In the genomic region with DNA sequence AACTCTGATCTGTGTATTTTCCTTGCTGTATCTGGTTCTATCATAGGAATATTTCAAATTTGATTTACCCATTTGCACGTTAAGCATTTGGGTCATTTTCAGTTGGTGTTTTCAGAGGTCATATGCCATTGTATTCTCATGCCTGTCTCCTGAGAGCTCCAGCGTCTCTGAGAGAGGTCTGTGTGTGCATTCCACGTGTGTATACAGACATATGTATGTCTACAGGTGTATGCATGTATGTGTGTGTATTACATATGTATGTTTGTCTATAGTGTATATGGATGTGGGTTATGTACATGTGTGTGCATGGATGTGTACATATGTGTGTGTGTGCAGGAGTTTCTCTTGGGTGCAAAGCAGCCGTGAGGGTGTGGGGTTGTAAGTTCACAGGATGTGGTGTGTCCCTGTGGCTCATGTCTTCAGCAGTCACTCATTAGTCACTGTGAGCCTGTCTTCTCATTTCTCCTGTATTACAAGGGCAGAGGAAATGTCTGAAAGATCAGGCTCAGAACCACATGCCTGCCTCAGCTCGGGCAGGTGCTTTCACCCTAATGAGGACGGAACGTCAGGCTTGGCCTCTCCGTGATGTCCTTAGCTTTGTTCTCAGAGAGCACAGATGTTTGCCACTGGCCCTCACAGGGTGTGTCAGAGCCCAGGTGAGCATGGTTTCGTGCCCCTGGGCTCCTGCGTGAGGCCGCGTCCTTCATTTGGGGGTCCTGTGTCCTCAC, we compare ENCODE assay signal across 9 cellular contexts.
DNase-seq lines count a peak whose midpoint lies in the region; ATAC-seq, FAIRE-seq and TF ChIP-seq lines count a peak whose summit lies in the region.
"Had no signal": no experiment of that assay in that cellular context is flagged by ENCODE, and none has a peak within 500 bp of the region (broad histone marks: within the 10 kb centered on the region; RNA-seq: fewer than 3 reads in every experiment).

No MANE protein-coding gene starts in this region.

- WGBS in mammary epithelial cell (ENCODE audit: low coverage, missing lambda C conversion rate): 90% methylated on average over 12 of the region's 12 CpGs

- H3K4me2 ChIP-seq in mammary epithelial cell (ENCODE audit: insufficient read depth, low read depth, low read length): no peak overlapping the region
- H3K4me2 ChIP-seq in skeletal muscle satellite cell (ENCODE audit: low read length): peak overlapping the region; percentile 18

- intact Hi-C loops in mammary epithelial cell (cut with micrococcal nuclease): no loop called here

- H3K9me3 ChIP-seq in mammary epithelial cell (replicated peaks; ENCODE audit: insufficient read depth, low read length): no peaks in the 10 kb centered on the region
- no peaks in the 10 kb centered on the region for H3K9me3 ChIP-seq in skeletal muscle satellite cell (replicated peaks; ENCODE audit: low read length)

- H3K36me3 ChIP-seq in mammary epithelial cell (ENCODE audit: insufficient read depth, low read length) (no peaks in the 10 kb centered on the region), skeletal muscle satellite cell (ENCODE audit: insufficient read depth, low read length) (no peaks in the 10 kb centered on the region)

- FAIRE-seq in RCC 7860 (lab: Jason Lieb, UNC): peak; percentile 87

- H3K27me3 ChIP-seq in mammary epithelial cell (ENCODE audit: insufficient read depth, low read length): no peaks in the 10 kb centered on the region
- no peaks in the 10 kb centered on the region for H3K27me3 ChIP-seq in skeletal muscle satellite cell (ENCODE audit: control insufficient read depth, insufficient read depth, low read length)

- in situ Hi-C loops in mammary epithelial cell (cut with MboI; ENCODE audit: low sequenced_read_pairs in 2 of 2): no loop called here
- in situ Hi-C loops in GM13977 (cut with MboI; ENCODE audit: low pct_unique_long_range_greater_than_20kb, low sequenced_read_pairs, unreplicated experiment): no loop called here

- H3K27ac ChIP-seq in mammary epithelial cell (ENCODE audit: insufficient read depth, low read depth, low read length): no peak overlapping the region
- H3K27ac ChIP-seq: parathyroid adenoma had no signal

- no TSS peak for BruUV-seq in mammary epithelial cell (replicated peaks; lab: Mats Ljungman, UMichigan)

- no peak overlapping the region for H3K9ac ChIP-seq in mammary epithelial cell (ENCODE audit: insufficient read depth, low read length)
- no peak overlapping the region for H3K9ac ChIP-seq in skeletal muscle satellite cell (ENCODE audit: low read depth, low read length)
- H3K9ac ChIP-seq: parathyroid adenoma had no signal

- peak; percentile 44 for DNase-seq in AG10803 (ENCODE audit: low read depth)
- DNase-seq in RCC 7860 (ENCODE audit: low spot score): peak; percentile 86
- peak; percentile 59 for DNase-seq in mammary epithelial cell
- DNase-seq in GM13977 (ENCODE audit: low spot score): no peak
- DNase-seq in RPMI8226: no peak
- no peak for DNase-seq in NOMO-1 treated with DMSO at 0.1 percent for 48 hours (lab: John Stamatoyannopoulos, UW; ENCODE audit: unreplicated experiment)

- H3K79me2 ChIP-seq in mammary epithelial cell (ENCODE audit: insufficient read depth, low read length): no peaks in the 10 kb centered on the region

- TF ChIP-seq CTCF in AG10803 (conservative IDR thresholded peaks at IDR 0.05; ENCODE audit: low read length) (no peak), mammary epithelial cell (conservative IDR thresholded peaks at IDR 0.05 in 1 of 2, IDR thresholded peaks at IDR 0.05 in 1 of 2; ENCODE audit: extremely low read depth in 1 of 2, insufficient read depth in 1 of 2, low read depth in 1 of 2, low read length in 2 of 2) (no peak), GM13977 (IDR thresholded peaks at IDR 0.05; ENCODE audit: extremely low read depth, insufficient read depth, missing control alignments) (no peak)

- dilution Hi-C loops in mammary epithelial cell (cut with HindIII; ENCODE audit: low sequenced_read_pairs): no loop called here

- no peaks in the 10 kb centered on the region for H4K20me1 ChIP-seq in mammary epithelial cell (ENCODE audit: insufficient read depth, low read length)

- CTCF ChIA-PET in mammary epithelial cell (lab: Charles Lee; ENCODE audit: low non-redundant PET): no interaction called here

- H3K4me3 ChIP-seq in AG10803 (ENCODE audit: low read length): no peak overlapping the region
- H3K4me3 ChIP-seq in mammary epithelial cell (replicated peaks in 1 of 3; ENCODE audit: insufficient read depth in 1 of 3, low read depth in 2 of 3, low read length in 3 of 3): no peak overlapping the region
- H3K4me3 ChIP-seq in skeletal muscle satellite cell (ENCODE audit: low read length): no peak overlapping the region

- no peaks in the 10 kb centered on the region for H3K4me1 ChIP-seq in mammary epithelial cell (ENCODE audit: insufficient read depth, low read length)
- peaks cover 17% of the 10 kb centered on the region for H3K4me1 ChIP-seq in skeletal muscle satellite cell (ENCODE audit: control insufficient read depth, insufficient read depth, low read length)
- H3K4me1 ChIP-seq: parathyroid adenoma had no signal

- no peak overlapping the region for H2AFZ ChIP-seq in mammary epithelial cell (ENCODE audit: low read depth, low read length)
- H2AFZ ChIP-seq: parathyroid adenoma had no signal

- peak; percentile 71 for ATAC-seq in GM21786 (IDR thresholded peaks at IDR 0.05; ENCODE audit: unreplicated experiment)

Comparison
In these comparisons a context has a peak if more than half of its experiments do, and no peak if none do; other contexts are left out.
1. DNase-seq: peak in AG10803 (single experiment), RCC 7860 (single experiment) and mammary epithelial cell (single experiment); none in GM13977 (single experiment), RPMI8226 (single experiment) and NOMO-1 treated with DMSO at 0.1 percent for 48 hours (single experiment).